ENCODE assay signal across 10 cellular contexts in genomic region chr11:94400839-94401772, GRCh38. TPM values are rescaled to one million over a fixed set of nuclear protein-coding genes. Genes with fewer than 3 reads are reported as not detected.
DNase-seq lines count a peak whose midpoint lies in the region; ATAC-seq, FAIRE-seq and TF ChIP-seq lines count a peak whose summit lies in the region.
"Had no signal": no experiment of that assay in that cellular context is flagged by ENCODE, and none has a peak within 500 bp of the region (broad histone marks: within the 10 kb centered on the region; RNA-seq: fewer than 3 reads in every experiment).

GPR83 (minus strand) TSS chr11:94401419; CDS start chr11:94401247, 172 bp downstream.

- H4K20me1 ChIP-seq in H1 (replicated peaks in 1 of 2; ENCODE audit: control insufficient read depth in 1 of 2, insufficient read depth in 2 of 2, low read length in 2 of 2): no peaks in the 10 kb centered on the region

- peak within 1 kb of the TSS in 1 of 4 experiments; percentile 20; a peak in 4 of 7 replicates for H3K9ac ChIP-seq in H1 (replicated peaks in 1 of 4; ENCODE audit: extremely low read depth in 1 of 4, low read depth in 3 of 4, low read length in 3 of 4)

- TF ChIP-seq CTCF in H1 (IDR thresholded peaks at IDR 0.05; ENCODE audit: control extremely low read depth in 1 of 3, insufficient read depth in 1 of 3, low read depth in 1 of 3, low read length in 3 of 3) (peak in 1 of 3 experiments; percentile 3; a peak in 1 of 4 replicates), mucosa of descending colon (IDR thresholded peaks at IDR 0.05) (no peak)

- H2BK15ac ChIP-seq in H1 (ENCODE audit: low read length): no peak within 1 kb of the TSS

- H3K56ac ChIP-seq in H1 (replicated peaks; ENCODE audit: insufficient read length, low read depth, low read length): no peak within 1 kb of the TSS

- POLR2A ChIA-PET in H1 (lab: Charles Lee; ENCODE audit: partially characterized antibody): interaction anchor here (0.7 kb wide), 1 partner anchor 36 kb away, joined by 3 read pairs; no protein-coding TSS in a partner anchor

- TF ChIP-seq RAD21 in H1 (IDR thresholded peaks at IDR 0.05 in 1 of 2, conservative IDR thresholded peaks at IDR 0.05 in 1 of 2; ENCODE audit: low read depth in 2 of 2, low read length in 2 of 2): peak; percentile 10 to 21; a peak in 2 of 4 replicates

- no peak for FAIRE-seq in H1 (lab: Jason Lieb, UNC)

- H2BK5ac ChIP-seq in H1 (ENCODE audit: low read depth, low read length): peak within 1 kb of the TSS; percentile 30; the same call in 1 of the 2 replicates

- peaks cover 13% of the 10 kb centered on the region; the same call in 1 of the 2 replicates for H3K23me2 ChIP-seq in H1 (ENCODE audit: low read depth, low read length)

- DNase-seq in AG08395 (ENCODE audit: low spot score): peak; percentile 14
- peak; percentile 14 for DNase-seq in NCI-H1092 (lab: John Stamatoyannopoulos, UW)
- DNase-seq in H1 (ENCODE audit: low read depth in 1 of 2, low spot score in 2 of 2): peak in 1 of 2 experiments; percentile 59
- no peak for DNase-seq in mucosa of descending colon
- DNase-seq in effector CD8-positive, alpha-beta T cell (lab: John Stamatoyannopoulos, UW): no peak

- H3K9me3 ChIP-seq in H1 (ENCODE audit: insufficient read depth in 2 of 2, low read depth in 1 of 2, low read length in 1 of 2) (no peaks in the 10 kb centered on the region), mucosa of descending colon (no peaks in the 10 kb centered on the region)

- peak in 1 of 2 experiments; percentile 62; a peak in 2 of 3 replicates for TF ChIP-seq POLR2A in H1 (IDR thresholded peaks at IDR 0.05; ENCODE audit: control extremely low read depth in 1 of 2, low read depth in 2 of 2, low read length in 2 of 2)
- no peak for TF ChIP-seq POLR2A in GM18505 (IDR thresholded peaks at IDR 0.05; ENCODE audit: borderline replicate concordance, extremely low read depth, insufficient read depth, insufficient read length)

- H2BK20ac ChIP-seq in H1 (ENCODE audit: low read length): no peak within 1 kb of the TSS

- no peak within 1 kb of the TSS for H2BK12ac ChIP-seq in H1 (ENCODE audit: low read depth, low read length)

- H2AK5ac ChIP-seq in H1 (ENCODE audit: low read depth, low read length): no peak within 1 kb of the TSS

- no peak within 1 kb of the TSS for H4K5ac ChIP-seq in H1 (ENCODE audit: insufficient read length, low read depth, low read length)

- no peaks in the 10 kb centered on the region for H3K79me1 ChIP-seq in H1 (ENCODE audit: low read depth, low read length)

- WGBS in H1 (ENCODE audit: extremely low coverage in 1 of 2, insufficient coverage in 1 of 2, insufficient read length in 1 of 2, insufficient replicate concordance in 2 of 2, low coverage in 1 of 2, low lambda C conversion rate in 2 of 2, missing lambda C conversion rate in 1 of 2), 2 experiments: 8% methylated on average over 59 of the region's 73 CpGs; no CpG with 5 or more reads in 1 of the 2 experiments

- peak within 1 kb of the TSS; percentile 88 to 91 for H3K4me2 ChIP-seq in H1 (ENCODE audit: insufficient read depth in 1 of 2, low read depth in 2 of 2, low read length in 2 of 2)

- no peaks in the 10 kb centered on the region for H3K36me3 ChIP-seq in H1 (ENCODE audit: control insufficient read depth in 2 of 4, insufficient read depth in 4 of 4, low read length in 3 of 4)
- H3K36me3 ChIP-seq in mucosa of descending colon (ENCODE audit: low read depth): no peaks in the 10 kb centered on the region

- ATAC-seq in mucosa of descending colon (peak; percentile 21), HG03108 (IDR thresholded peaks at IDR 0.05; ENCODE audit: unreplicated experiment) (no peak), GM21526 (IDR thresholded peaks at IDR 0.05; ENCODE audit: low FRiP score, unreplicated experiment) (no peak), GM18505 (IDR thresholded peaks at IDR 0.05; ENCODE audit: unreplicated experiment) (no peak)

- CTCF ChIA-PET in H1 (lab: Charles Lee; ENCODE audit: partially characterized antibody): interaction anchor here (1.7 to 2.9 kb wide), 3 partner anchors 65 to 506 kb away, joined by 5 to 10 read pairs (median 6); no protein-coding TSS in a partner anchor

- TF ChIP-seq EP300 in H1 (IDR thresholded peaks at IDR 0.05; ENCODE audit: borderline replicate concordance in 1 of 2, low read depth in 2 of 2, low read length in 2 of 2): no peak

- H3K18ac ChIP-seq in H1 (ENCODE audit: extremely low read depth, low read length): peak within 1 kb of the TSS; percentile 13; the same call in 1 of the 2 replicates

- no peak within 1 kb of the TSS for H3K27ac ChIP-seq in H1 (ENCODE audit: low read depth, low read length)

- intact Hi-C loops in mucosa of descending colon (cut with DNase I, micrococcal nuclease): no loop called here

- peak within 1 kb of the TSS; percentile 91 for H4K8ac ChIP-seq in H1 (ENCODE audit: extremely low read depth, insufficient read depth, low read length)

- H3K23ac ChIP-seq in H1 (ENCODE audit: insufficient read length): no peak within 1 kb of the TSS

- H3K14ac ChIP-seq in H1 (ENCODE audit: insufficient read length): no peak within 1 kb of the TSS

- H2AFZ ChIP-seq in H1 (ENCODE audit: low read length): peak within 1 kb of the TSS; percentile 94

- peaks cover 9 to 32% (median 29%) of the 10 kb centered on the region in 4 experiments for H3K27me3 ChIP-seq in H1 (replicated peaks in 1 of 4; ENCODE audit: control insufficient read depth in 3 of 4, extremely low read depth in 1 of 4, insufficient read depth in 3 of 4, low read length in 3 of 4)

- H3K4me1 ChIP-seq in H1 (replicated peaks in 1 of 4; ENCODE audit: control insufficient read depth in 3 of 4, insufficient read depth in 4 of 4, low read length in 3 of 4) (peaks cover 0 to 2% (median 0%) of the 10 kb centered on the region in 4 experiments; a peak in 2 of 7 replicates), mucosa of descending colon (ENCODE audit: low read depth) (no peaks in the 10 kb centered on the region)

- H3K4me3 ChIP-seq in H1 (ENCODE audit: extremely low read depth in 1 of 4, insufficient read depth in 2 of 4, low read depth in 3 of 4, low read length in 4 of 4) (peak within 1 kb of the TSS; percentile 32 to 66 (median 41)), mucosa of descending colon (no peak within 1 kb of the TSS)

- peak within 1 kb of the TSS; percentile 15 for H3K4ac ChIP-seq in H1 (replicated peaks; ENCODE audit: insufficient read length, low read depth, low read length)

- no peak within 1 kb of the TSS for H4K91ac ChIP-seq in H1 (replicated peaks; ENCODE audit: insufficient read length, low read length)

- H2BK120ac ChIP-seq in H1 (replicated peaks; ENCODE audit: low read depth, low read length): no peak within 1 kb of the TSS

- H3K79me2 ChIP-seq in H1 (ENCODE audit: control insufficient read depth in 1 of 2, insufficient read depth in 2 of 2, low read length in 2 of 2): no peaks in the 10 kb centered on the region

TF ChIP-seq in H1, 55 proteins besides CTCF, POLR2A, EP300 and RAD21 (continues in another document):
- TF ChIP-seq GABPA (IDR thresholded peaks at IDR 0.05; ENCODE audit: borderline replicate concordance, insufficient read depth, low read length) (peak; percentile 19; the same call in 1 of the 2 replicates), HDAC6 (IDR thresholded peaks at IDR 0.05; ENCODE audit: low read depth, low read length) (no peak), RBBP5 (IDR thresholded peaks at IDR 0.05; ENCODE audit: borderline replicate concordance, low read depth, low read length) (peak; percentile 63; the same call in 1 of the 2 replicates), CREB1 (IDR thresholded peaks at IDR 0.05) (peak; percentile 69), TAF7 (optimal IDR thresholded peaks at IDR 0.05; ENCODE audit: borderline replicate concordance, low read depth, low read length) (no peak), EZH2 (IDR thresholded peaks at IDR 0.05; ENCODE audit: low read depth, low read length, severe bottlenecking) (peak; percentile 59), POLR2AphosphoS5 (IDR thresholded peaks at IDR 0.05; ENCODE audit: low read depth, low read length) (no peak), MAX (IDR thresholded peaks at IDR 0.05) (peak; percentile 11; the same call in 1 of the 2 replicates), ATF2 (IDR thresholded peaks at IDR 0.05; ENCODE audit: low read length) (no peak), BACH1 (IDR thresholded peaks at IDR 0.05; ENCODE audit: low read length) (no peak), NRF1 (IDR thresholded peaks at IDR 0.05; ENCODE audit: low read depth, low read length) (no peak), SRF (IDR thresholded peaks at IDR 0.05; ENCODE audit: low read depth, low read length) (no peak), CEBPB (IDR thresholded peaks at IDR 0.05; ENCODE audit: low read depth, low read length) (no peak), ZNF274 (IDR thresholded peaks at IDR 0.05; ENCODE audit: borderline replicate concordance, extremely low read depth, low read length) (no peak), CBX5 (IDR thresholded peaks at IDR 0.05; ENCODE audit: low read depth, low read length) (no peak), SUZ12 (IDR thresholded peaks at IDR 0.05; ENCODE audit: low read length) (peak; percentile 75; the same call in 1 of the 2 replicates), BRCA1 (IDR thresholded peaks at IDR 0.05; ENCODE audit: low read depth, low read length) (no peak), MAFK (IDR thresholded peaks at IDR 0.05; ENCODE audit: low read depth, low read length) (no peak)

RNA-seq across cellular contexts. Expression of gene GPR83, which starts in this region (rescaled TPM):
- total RNA-seq in H1 (2021; fragmentation: NEBNext Ultra II Directional; extraction: Animal tissue kit (Norgen Biotek cat#: 25700)): 1.3 and 1.5 TPM in 2 replicates
- 0.30 and 0.49 TPM in 2 replicates for polyA plus RNA-seq in H1 (2011; rRNA removed)
- polyA plus RNA-seq in H1 (2011; cell fraction: cytosol; rRNA removed): 0.32 TPM
- 1.0 TPM for polyA plus RNA-seq in H1 (2011; cell fraction: nucleus; rRNA removed)
- 0.18 to 0.42 TPM (median 0.33 TPM) in 4 replicates for polyA plus RNA-seq in H1 (2012, experiment 1 of 2)
- polyA plus RNA-seq in H1 (2012, experiment 2 of 2): 0.21 TPM
- 1.9 TPM for polyA plus RNA-seq in H1 (2013, experiment 1 of 2)
- 2.2 TPM for polyA plus RNA-seq in H1 (2013, experiment 2 of 2)
- polyA minus RNA-seq in H1 (2011; rRNA and poly(A)+ RNA removed): 0.73 and 0.98 TPM in 2 replicates
- polyA minus RNA-seq in H1 (2011; cell fraction: cytosol; rRNA and poly(A)+ RNA removed): 0.37 TPM
- polyA minus RNA-seq in H1 (2011; cell fraction: nucleus; rRNA and poly(A)+ RNA removed): 1.2 TPM
- under 1 TPM in 1 of 3 donors, not detected in 2; 0.51 TPM for total RNA-seq in mucosa of descending colon
- total RNA-seq: glomerular endothelial cell, RPMI7951 had no signal

Comparison
In these comparisons a context has a peak if more than half of its experiments do, and no peak if none do; other contexts are left out.
1. Peak in ATAC-seq in mucosa of descending colon; RNA of the gene not detected or under 1 TPM.
2. DNase-seq: peak in AG08395 (single experiment) and NCI-H1092 (single experiment); none in mucosa of descending colon (0 of 3) and effector CD8-positive, alpha-beta T cell (single experiment).